In genomic region chr4:710116-710515, GRCh38 we compare ENCODE assay signal across 17 cellular contexts. TPM values are rescaled to one million over a fixed set of nuclear protein-coding genes. Genes with fewer than 3 reads are reported as not detected.
A peak's percentile ranks its signal among the peaks of the same experiment; 100 is the strongest.
DNase-seq lines count a peak whose midpoint lies in the region; TF ChIP-seq lines count a peak whose summit lies in the region.
"Had no signal": no experiment of that assay in that cellular context is flagged by ENCODE, and none has a peak within 500 bp of the region (broad histone marks: within the 10 kb centered on the region; RNA-seq: fewer than 3 reads in every experiment).

No MANE protein-coding gene starts in this region.

- H3K27ac ChIP-seq in RWPE1, result peak overlapping the region; percentile 13; the same call in 1 of the 2 replicates
- no peak overlapping the region for H3K27ac ChIP-seq in sigmoid colon
- H3K27ac ChIP-seq: brain microvascular endothelial cell, coronary artery, upper lobe of right lung had no signal

- no peaks in the 10 kb centered on the region for H3K9me3 ChIP-seq in sigmoid colon
- H3K9me3 ChIP-seq: upper lobe of right lung had no signal

- peaks cover 0 to 9% (median 0%) of the 10 kb centered on the region in 4 donors for H3K36me3 ChIP-seq in sigmoid colon
- H3K36me3 ChIP-seq: upper lobe of right lung had no signal

- peaks cover 15% of the 10 kb centered on the region for H3K4me1 Mint-ChIP-seq in glutamatergic neuron (ENCODE audit: low read depth, unreplicated experiment)

- intact Hi-C loops in sigmoid colon (cut with DNase I), result no loop called here

- H3K4me3 Mint-ChIP-seq in glutamatergic neuron (ENCODE audit: unreplicated experiment), result peak overlapping the region; percentile 22
- H3K4me3 Mint-ChIP-seq: activated T-helper 17 cell treated with anti-CD3 and anti-CD28 coated beads, Interleukin-2, amount 50 U/mL, for 72 hours; HFFc6 had no signal

- CTCF ChIA-PET in RWPE1 (lab: Yijun Ruan, JAX), result no interaction called here

- 81% methylated on average over 9 of the region's 9 CpGs for WGBS in sigmoid colon, 2 donors

- TF ChIP-seq EP300 in sigmoid colon (IDR thresholded peaks at IDR 0.05), result no peak

- TF ChIP-seq CTCF in RWPE1 (conservative IDR thresholded peaks at IDR 0.05; ENCODE audit: low read depth) (no peak), glutamatergic neuron (IDR thresholded peaks at IDR 0.05; ENCODE audit: partially characterized antibody, unreplicated experiment) (no peak), sigmoid colon (IDR thresholded peaks at IDR 0.05) (no peak), GM13977 (IDR thresholded peaks at IDR 0.05; ENCODE audit: extremely low read depth, insufficient read depth, missing control alignments) (no peak)

- no peak overlapping the region for H3K4me3 ChIP-seq in sigmoid colon
- H3K4me3 ChIP-seq: coronary artery, upper lobe of right lung had no signal

- POLR2A ChIA-PET in RWPE1 (lab: Yijun Ruan, JAX; ENCODE audit: low non-redundant PET), result no interaction called here

- DNase-seq in RWPE1 (ENCODE audit: low spot score), result no peak
- DNase-seq in glutamatergic neuron, result no peak
- DNase-seq in sigmoid colon, result peak; percentile 61
- DNase-seq in T-helper 1 cell, result no peak
- no peak for DNase-seq in GM13977 (ENCODE audit: low spot score)
- DNase-seq: activated CD4-positive, alpha-beta T cell treated with anti-CD3 and anti-CD28 coated beads for 4 hours; brain microvascular endothelial cell; HFFc6; KG1; NCI-H1092; NCI-H2107; NCI-H510A; stimulated activated CD4-positive, alpha-beta T cell treated with anti-CD3 and anti-CD28 coated beads, Interleukin-4, amount 100 ng/mL, for 1 hour; upper lobe of right lung had no signal

- in situ Hi-C loops in GM13977 (cut with MboI; ENCODE audit: low pct_unique_long_range_greater_than_20kb, low sequenced_read_pairs, unreplicated experiment), result no loop called here

- H3K27me3 Mint-ChIP-seq in glutamatergic neuron (ENCODE audit: unreplicated experiment), result no peaks in the 10 kb centered on the region
- H3K27me3 Mint-ChIP-seq: activated T-helper 17 cell treated with anti-CD3 and anti-CD28 coated beads, Interleukin-2, amount 50 U/mL, for 72 hours had no signal

- peak overlapping the region; percentile 8 for H3K27ac Mint-ChIP-seq in glutamatergic neuron (ENCODE audit: unreplicated experiment)
- H3K27ac Mint-ChIP-seq: activated T-helper 17 cell treated with anti-CD3 and anti-CD28 coated beads, Interleukin-2, amount 50 U/mL, for 72 hours; HFFc6 had no signal

- H3K9me3 Mint-ChIP-seq in glutamatergic neuron (ENCODE audit: unreplicated experiment), result peaks cover 4% of the 10 kb centered on the region
- H3K9me3 Mint-ChIP-seq: activated T-helper 17 cell treated with anti-CD3 and anti-CD28 coated beads, Interleukin-2, amount 50 U/mL, for 72 hours had no signal

- H3K4me1 ChIP-seq in sigmoid colon, result peaks cover 0 to 33% (median 29%) of the 10 kb centered on the region in 4 donors

- TF ChIP-seq POLR2A in sigmoid colon (IDR thresholded peaks at IDR 0.05), result no peak

- H3K27me3 ChIP-seq in sigmoid colon, result no peaks in the 10 kb centered on the region
- H3K27me3 ChIP-seq: brain microvascular endothelial cell, upper lobe of right lung had no signal

- H3K36me3 Mint-ChIP-seq in glutamatergic neuron (ENCODE audit: unreplicated experiment), result peaks cover 7% of the 10 kb centered on the region

RNA-seq across cellular contexts. Expression of gene PCGF3, which starts 4.5 kb away (rescaled TPM):
- total RNA-seq in glutamatergic neuron (ENCODE audit: unreplicated experiment), result 122 TPM
- total RNA-seq in sigmoid colon, result 10 to 100 TPM; 26.4 to 60.1 (median 40.2) TPM
- 10 to 100 TPM; 15.6 to 52.9 (median 24.5) TPM for polyA plus RNA-seq in sigmoid colon

RNA-seq across cellular contexts. Expression of gene SLC49A3, which starts 21.2 kb away (rescaled TPM):
- not detected for total RNA-seq in glutamatergic neuron (ENCODE audit: unreplicated experiment)
- 1 to 10 TPM; 3.9 to 5.0 (median 4.5) TPM for total RNA-seq in sigmoid colon
- 1 to 10 TPM; 2.4 to 6.4 (median 4.6) TPM for polyA plus RNA-seq in sigmoid colon
- total RNA-seq: RPMI7951 had no signal

RNA-seq across cellular contexts. Expression of gene MYL5, which starts 35.8 kb away (rescaled TPM):
- total RNA-seq in glutamatergic neuron (ENCODE audit: unreplicated experiment) (13.6 TPM), sigmoid colon (10 to 100 TPM in 2 of 4 donors, 1 to 10 TPM in 2; 5.7 to 11.7 (median 9.8) TPM)
- 10 to 100 TPM; 19.2 to 29.7 (median 28.7) TPM for polyA plus RNA-seq in sigmoid colon

RNA-seq across cellular contexts. Expression of gene ATP5ME, which starts 36.0 kb away (rescaled TPM):
- total RNA-seq in glutamatergic neuron (ENCODE audit: unreplicated experiment), result 230 TPM
- total RNA-seq in sigmoid colon, result 100 to 1,000 TPM; 104 to 244 (median 194) TPM
- 1,000 to 10,000 TPM in 2 of 3 donors, 100 to 1,000 TPM in 1; 610 to 1,302 (median 1,156) TPM for polyA plus RNA-seq in sigmoid colon
